32 cellular contexts compared by ENCODE assay signal in genomic region chrX:44267861-44268260, GRCh38.
"Had no signal": no experiment of that assay in that cellular context is flagged by ENCODE, and none has a peak within 500 bp of the region (broad histone marks: within the 10 kb centered on the region; RNA-seq: fewer than 3 reads in every experiment).

No MANE protein-coding gene starts in this region.

- H3K4me3 Mint-ChIP-seq: activated B cell treated with CpG ODN at 0.5 μM for 24 hours; activated CD4-positive, alpha-beta memory T cell treated with anti-CD3 and anti-CD28 coated beads for 36 hours; activated CD4-positive, alpha-beta T cell treated with anti-CD3 and anti-CD28 coated beads, Interleukin-2, amount 10 ng/mL, durations not matched to agents 24 days and 14 days; activated CD8-positive, alpha-beta T cell treated with anti-CD3 and anti-CD28 coated beads for 36 hours; activated naive CD4-positive, alpha-beta T cell treated with anti-CD3 and anti-CD28 coated beads, Interleukin-2, amount 10 ng/mL, durations not matched to agents 7 days and 5 days; activated naive CD4-positive, alpha-beta T cell treated with anti-CD3 and anti-CD28 coated beads, Interleukin-2, amount 50 U/mL, for 24 hours; activated naive CD8-positive, alpha-beta T cell; activated naive CD8-positive, alpha-beta T cell treated with anti-CD3 and anti-CD28 coated beads, Interleukin-2, amount 10 ng/mL, durations not matched to agents 7 days and 5 days; activated naive CD8-positive, alpha-beta T cell treated with anti-CD3 and anti-CD28 coated beads, Interleukin-2, amount 50 U/mL, for 24 hours; activated T-cell treated with anti-CD3 and anti-CD28 coated beads, Interleukin-2, amount 50 U/mL, for 4 hours; activated T-cell treated with anti-CD3 and anti-CD28 coated beads, Interleukin-2, amount 50 U/mL, for 72 hours; brain; T-helper 2 cell treated with Interferon-gamma antibody and Interleukin-4, amounts not matched to agents 5 μg/mL and 100 μg/mL, for 36 hours had no signal

- H3K36me3 Mint-ChIP-seq: activated CD4-positive, alpha-beta memory T cell treated with anti-CD3 and anti-CD28 coated beads for 36 hours; activated naive CD4-positive, alpha-beta T cell treated with anti-CD3 and anti-CD28 coated beads, Interleukin-2, amount 50 U/mL, for 24 hours; activated naive CD8-positive, alpha-beta T cell; activated naive CD8-positive, alpha-beta T cell treated with anti-CD3 and anti-CD28 coated beads, Interleukin-2, amount 10 ng/mL, durations not matched to agents 7 days and 5 days; brain had no signal

- DNase-seq: activated B cell treated with CpG ODN at 0.5 μM for 24 hours; activated CD4-positive, alpha-beta memory T cell treated with anti-CD3 and anti-CD28 coated beads for 36 hours; activated CD4-positive, alpha-beta T cell treated with anti-CD3 and anti-CD28 coated beads for 4 hours; activated CD4-positive, alpha-beta T cell treated with anti-CD3 and anti-CD28 coated beads, Interleukin-2, amount 10 ng/mL, durations not matched to agents 24 days and 14 days; activated CD4-positive, alpha-beta T cell treated with anti-CD3 and anti-CD28 coated beads, Interleukin-2, amount 50 U/mL, for 1 hour; activated CD4-positive, alpha-beta T cell treated with anti-CD3 and anti-CD28 coated beads, Interleukin-2, amount 50 U/mL, for 4 hours; activated CD4-positive, CD25-positive, alpha-beta regulatory T cell treated with anti-CD3 and anti-CD28 coated beads, Interleukin-2, amount 50 U/mL, for 72 hours; activated CD8-positive, alpha-beta memory T cell treated with anti-CD3 and anti-CD28 coated beads, Interleukin-2, amount 50 U/mL, for 4 hours; activated CD8-positive, alpha-beta T cell treated with anti-CD3 and anti-CD28 coated beads for 36 hours; activated effector memory CD4-positive, alpha-beta T cell treated with Interleukin-2 at 50 U/mL for 16 hours; activated gamma-delta T cell; activated naive CD4-positive, alpha-beta T cell treated with anti-CD3 and anti-CD28 coated beads, Interleukin-2, amount 10 ng/mL, durations not matched to agents 7 days and 5 days; activated naive CD4-positive, alpha-beta T cell treated with Interleukin-2 at 50 U/mL for 16 hours; activated naive CD8-positive, alpha-beta T cell treated with anti-CD3 and anti-CD28 coated beads, Interleukin-2, amount 10 ng/mL, durations not matched to agents 7 days and 5 days; activated naive CD8-positive, alpha-beta T cell treated with anti-CD3 and anti-CD28 coated beads, Interleukin-2, amount 50 U/mL, for 24 hours; activated T-cell treated with anti-CD3 and anti-CD28 coated beads for 4 hours; activated T-cell treated with anti-CD3 and anti-CD28 coated beads, Interleukin-2, amount 50 U/mL, for 1 hour; activated T-cell treated with anti-CD3 and anti-CD28 coated beads, Interleukin-2, amount 50 U/mL, for 4 hours; activated T-cell treated with anti-CD3 and anti-CD28 coated beads, Interleukin-2, amount 50 U/mL, for 72 hours; amygdala; anterior cingulate cortex; central memory CD4-positive, alpha-beta T cell; T-helper 2 cell; T-helper 9 cell had no signal

- FAIRE-seq: TTC549 had no signal

- H3K9me3 ChIP-seq: ascending aorta had no signal

- H3K4me1 ChIP-seq: ascending aorta had no signal

- H3K4me1 Mint-ChIP-seq: brain had no signal

- H3K9me3 Mint-ChIP-seq: activated B cell treated with CpG ODN at 0.5 μM for 24 hours; activated CD4-positive, alpha-beta memory T cell treated with anti-CD3 and anti-CD28 coated beads for 36 hours; activated naive CD4-positive, alpha-beta T cell treated with anti-CD3 and anti-CD28 coated beads, Interleukin-2, amount 10 ng/mL, durations not matched to agents 7 days and 5 days; activated naive CD4-positive, alpha-beta T cell treated with anti-CD3 and anti-CD28 coated beads, Interleukin-2, amount 50 U/mL, for 24 hours; activated naive CD8-positive, alpha-beta T cell treated with anti-CD3 and anti-CD28 coated beads, Interleukin-2, amount 10 ng/mL, durations not matched to agents 7 days and 5 days; activated T-cell treated with anti-CD3 and anti-CD28 coated beads, Interleukin-2, amount 50 U/mL, for 4 hours; activated T-helper 2 cell treated with anti-CD3 and anti-CD28 coated beads, Interferon-gamma antibody, Interleukin-2, Interleukin-4, amounts not matched to agents 10 μg/mL and 5 μg/mL and 100 μg/mL, durations not matched to agents 14 hours and 24 hours and 36 hours; brain; T-helper 2 cell treated with Interferon-gamma antibody and Interleukin-4, amounts not matched to agents 5 μg/mL and 100 μg/mL, for 36 hours had no signal

- H3K36me3 ChIP-seq: ascending aorta had no signal

- H3K27ac ChIP-seq: ascending aorta, VCaP had no signal

- H3K27me3 Mint-ChIP-seq: activated CD4-positive, alpha-beta memory T cell treated with anti-CD3 and anti-CD28 coated beads for 36 hours; activated CD8-positive, alpha-beta T cell treated with anti-CD3 and anti-CD28 coated beads for 36 hours; activated naive CD4-positive, alpha-beta T cell treated with anti-CD3 and anti-CD28 coated beads, Interleukin-2, amount 50 U/mL, for 24 hours; activated naive CD8-positive, alpha-beta T cell; activated naive CD8-positive, alpha-beta T cell treated with anti-CD3 and anti-CD28 coated beads, Interleukin-2, amount 10 ng/mL, durations not matched to agents 7 days and 5 days; activated naive CD8-positive, alpha-beta T cell treated with anti-CD3 and anti-CD28 coated beads, Interleukin-2, amount 50 U/mL, for 24 hours; brain had no signal

- H3K27ac Mint-ChIP-seq: activated B cell treated with CpG ODN at 0.5 μM for 24 hours; activated CD4-positive, alpha-beta memory T cell treated with anti-CD3 and anti-CD28 coated beads for 36 hours; activated CD4-positive, alpha-beta T cell treated with anti-CD3 and anti-CD28 coated beads, Interleukin-2, amount 10 ng/mL, durations not matched to agents 24 days and 14 days; activated CD8-positive, alpha-beta T cell treated with anti-CD3 and anti-CD28 coated beads for 36 hours; activated naive CD4-positive, alpha-beta T cell treated with anti-CD3 and anti-CD28 coated beads, Interleukin-2, amount 10 ng/mL, durations not matched to agents 7 days and 5 days; activated naive CD4-positive, alpha-beta T cell treated with anti-CD3 and anti-CD28 coated beads, Interleukin-2, amount 50 U/mL, for 24 hours; activated naive CD8-positive, alpha-beta T cell; activated naive CD8-positive, alpha-beta T cell treated with anti-CD3 and anti-CD28 coated beads, Interleukin-2, amount 10 ng/mL, durations not matched to agents 7 days and 5 days; activated naive CD8-positive, alpha-beta T cell treated with anti-CD3 and anti-CD28 coated beads, Interleukin-2, amount 50 U/mL, for 24 hours; activated T-cell treated with anti-CD3 and anti-CD28 coated beads, Interleukin-2, amount 50 U/mL, for 72 hours; activated T-helper 2 cell treated with anti-CD3 and anti-CD28 coated beads, Interferon-gamma antibody, Interleukin-2, Interleukin-4, amounts not matched to agents 10 μg/mL and 5 μg/mL and 100 μg/mL, durations not matched to agents 14 hours and 24 hours and 36 hours; T-helper 2 cell treated with Interferon-gamma antibody and Interleukin-4, amounts not matched to agents 5 μg/mL and 100 μg/mL, for 36 hours had no signal

- H3K4me3 ChIP-seq: ascending aorta had no signal

- ATAC-seq: activated CD8-positive, alpha-beta T cell treated with anti-CD3 and anti-CD28 coated beads for 36 hours; activated naive CD8-positive, alpha-beta T cell treated with anti-CD3 and anti-CD28 coated beads, Interleukin-2, amount 50 U/mL, for 24 hours; activated T-cell treated with anti-CD3 and anti-CD28 coated beads, Interleukin-2, amount 50 U/mL, for 4 hours; activated T-cell treated with anti-CD3 and anti-CD28 coated beads, Interleukin-2, amount 50 U/mL, for 72 hours had no signal

- H3K27me3 ChIP-seq: ascending aorta had no signal
